Comparison of ENCODE assay signal across 13 cellular contexts in the genomic region with DNA sequence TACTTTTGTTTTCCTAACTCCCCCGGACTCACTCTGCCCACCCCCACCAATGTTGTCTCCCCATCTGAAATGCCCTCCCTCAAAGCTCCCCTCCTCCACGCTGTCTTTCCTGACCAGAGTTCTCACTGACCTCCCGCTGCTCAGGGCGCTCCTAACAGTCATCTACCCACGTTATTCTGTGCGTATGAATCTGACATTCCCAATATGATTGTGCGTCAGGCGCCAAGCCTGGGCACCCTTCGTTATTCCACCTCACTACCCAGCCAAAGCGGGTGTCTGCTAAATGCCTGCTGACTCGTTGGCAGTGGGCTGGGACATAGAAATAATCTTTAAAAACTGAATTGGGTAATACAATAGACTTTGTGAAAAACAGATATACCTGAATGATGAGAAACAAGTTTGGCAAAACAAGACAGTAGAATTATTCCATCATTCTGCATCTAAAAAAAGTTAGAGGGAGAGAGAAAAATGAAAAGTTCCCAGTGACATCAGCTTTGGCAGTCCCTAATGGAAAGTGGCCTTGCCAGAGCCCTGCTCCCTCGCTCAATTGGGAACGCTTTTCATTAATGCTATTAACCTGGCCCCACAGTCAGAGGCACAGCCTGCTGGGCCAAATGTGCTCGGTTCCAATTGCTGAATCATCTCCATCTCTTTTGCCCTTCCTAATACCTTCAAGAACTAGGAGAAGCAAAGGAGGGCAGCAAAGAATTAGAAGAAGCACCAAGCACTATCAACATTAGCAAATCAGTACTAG.
DNase-seq lines count a peak whose midpoint lies in the region; ATAC-seq and TF ChIP-seq lines count a peak whose summit lies in the region.
"Had no signal": no experiment of that assay in that cellular context is flagged by ENCODE, and none has a peak within 500 bp of the region (broad histone marks: within the 10 kb centered on the region; RNA-seq: fewer than 3 reads in every experiment).

No MANE protein-coding gene starts in this region.

- DNase-seq in AG09309 (ENCODE audit: low read depth) (no peak), ascending aorta (ENCODE audit: low spot score in 2 of 2) (peak; percentile 36 to 92), right atrium auricular region (ENCODE audit: low spot score) (peak; percentile 86), sigmoid colon (peak; percentile 79), superior temporal gyrus (ENCODE audit: extremely low spot score) (no peak), mesothelial cell of epicardium (ENCODE audit: low spot score in 2 of 2, unreplicated experiment in 2 of 2) (no peak), NCI-H524 treated with DMSO at 0.1 percent for 48 hours (lab: John Stamatoyannopoulos, UW) (no peak)
- DNase-seq: left colon had no signal

- TF ChIP-seq CTCF in AG09309 (IDR thresholded peaks at IDR 0.05; ENCODE audit: control insufficient read depth, insufficient read depth, low read depth, low read length, missing control alignments) (peak; percentile 5), ascending aorta (IDR thresholded peaks at IDR 0.05) (peak in 1 of 3 experiments; percentile 17), right atrium auricular region (IDR thresholded peaks at IDR 0.05) (no peak), sigmoid colon (IDR thresholded peaks at IDR 0.05) (no peak), mesothelial cell of epicardium (IDR thresholded peaks at IDR 0.05; ENCODE audit: unreplicated experiment) (no peak)

- no peaks in the 10 kb centered on the region for H3K9me3 ChIP-seq in ascending aorta
- no peaks in the 10 kb centered on the region for H3K9me3 ChIP-seq in right atrium auricular region
- no peaks in the 10 kb centered on the region for H3K9me3 ChIP-seq in sigmoid colon
- H3K9me3 ChIP-seq: ovary had no signal

- H3K27me3 Mint-ChIP-seq in mesothelial cell of epicardium (ENCODE audit: low read depth) = no peaks in the 10 kb centered on the region

- intact Hi-C loops in ascending aorta (cut with DNase I) = loop anchor here (1.0 to 10.0 kb wide), 10 partner anchors 18 to 770 kb away; no protein-coding TSS in a partner anchor
- intact Hi-C loops in sigmoid colon (cut with DNase I) = loop anchor here (2.0 to 10.0 kb wide), 3 partner anchors 177 to 504 kb away; no protein-coding TSS in a partner anchor

- no peak overlapping the region for H3K4me3 ChIP-seq in AG09309 (ENCODE audit: control insufficient read depth, low read depth, low read length)
- peak overlapping the region in 1 of 2 donors; percentile 39 for H3K4me3 ChIP-seq in ascending aorta
- no peak overlapping the region for H3K4me3 ChIP-seq in right atrium auricular region
- H3K4me3 ChIP-seq in sigmoid colon = no peak overlapping the region
- H3K4me3 ChIP-seq: ovary had no signal

- no peaks in the 10 kb centered on the region for H3K27me3 ChIP-seq in ascending aorta
- H3K27me3 ChIP-seq in right atrium auricular region = no peaks in the 10 kb centered on the region
- no peaks in the 10 kb centered on the region for H3K27me3 ChIP-seq in sigmoid colon
- H3K27me3 ChIP-seq: foreskin keratinocyte, ovary had no signal

- H3K27ac ChIP-seq in ascending aorta (peak overlapping the region; percentile 89 to 94), right atrium auricular region (peak overlapping the region; percentile 68 to 84), sigmoid colon (peak overlapping the region; percentile 64 to 80 (median 70))
- H3K27ac ChIP-seq: foreskin keratinocyte, ovary had no signal

- WGBS in sigmoid colon, 2 donors = 88 to 91% methylated on average over 14 of the region's 14 CpGs

- H3K36me3 ChIP-seq in ascending aorta (no peaks in the 10 kb centered on the region), right atrium auricular region (no peaks in the 10 kb centered on the region), sigmoid colon (no peaks in the 10 kb centered on the region)
- H3K36me3 ChIP-seq: ovary had no signal

- H3K36me3 Mint-ChIP-seq in mesothelial cell of epicardium = no peaks in the 10 kb centered on the region

- no peak for TF ChIP-seq POLR2A in sigmoid colon (IDR thresholded peaks at IDR 0.05)

- TF ChIP-seq EP300 in sigmoid colon (IDR thresholded peaks at IDR 0.05) = peak; percentile 39 to 78 (median 48)

- H3K4me1 ChIP-seq in ascending aorta (peaks cover 0 to 19% of the 10 kb centered on the region in 2 donors), right atrium auricular region (peaks cover 0 to 17% of the 10 kb centered on the region in 2 donors), sigmoid colon (peaks cover 0 to 25% (median 17%) of the 10 kb centered on the region in 4 donors)

- H3K27ac Mint-ChIP-seq in mesothelial cell of epicardium = no peak overlapping the region
- H3K27ac Mint-ChIP-seq: activated CD8-positive, alpha-beta T cell treated with anti-CD3 and anti-CD28 coated beads for 36 hours; T-helper 2 cell treated with Interferon-gamma antibody and Interleukin-4, amounts not matched to agents 5 μg/mL and 100 μg/mL, for 36 hours had no signal

- peaks cover 2% of the 10 kb centered on the region for H3K9me3 Mint-ChIP-seq in mesothelial cell of epicardium
- H3K9me3 Mint-ChIP-seq: activated CD8-positive, alpha-beta T cell treated with anti-CD3 and anti-CD28 coated beads for 36 hours; T-helper 2 cell treated with Interferon-gamma antibody and Interleukin-4, amounts not matched to agents 5 μg/mL and 100 μg/mL, for 36 hours had no signal

- H3K4me1 Mint-ChIP-seq in mesothelial cell of epicardium = peaks cover 13% of the 10 kb centered on the region

- H3K4me3 Mint-ChIP-seq in mesothelial cell of epicardium = no peak overlapping the region
- H3K4me3 Mint-ChIP-seq: activated CD8-positive, alpha-beta T cell treated with anti-CD3 and anti-CD28 coated beads for 36 hours; T-helper 2 cell treated with Interferon-gamma antibody and Interleukin-4, amounts not matched to agents 5 μg/mL and 100 μg/mL, for 36 hours had no signal

- no peak for ATAC-seq in HG03108 (IDR thresholded peaks at IDR 0.05; ENCODE audit: unreplicated experiment)

Comparison
In these comparisons a context has a peak if more than half of its experiments do, and no peak if none do; other contexts are left out.
1. DNase-seq: peak in ascending aorta (2 of 2), right atrium auricular region (single experiment) and sigmoid colon (single experiment); none in AG09309 (single experiment), superior temporal gyrus (single experiment), mesothelial cell of epicardium (0 of 2) and NCI-H524 treated with DMSO at 0.1 percent for 48 hours (single experiment).
2. Peak in every context shown above with its lines, with median percentiles within 50 percentile points of each other: H3K27ac ChIP-seq.